Comparison of ENCODE assay signal across 12 cellular contexts in the genomic region with DNA sequence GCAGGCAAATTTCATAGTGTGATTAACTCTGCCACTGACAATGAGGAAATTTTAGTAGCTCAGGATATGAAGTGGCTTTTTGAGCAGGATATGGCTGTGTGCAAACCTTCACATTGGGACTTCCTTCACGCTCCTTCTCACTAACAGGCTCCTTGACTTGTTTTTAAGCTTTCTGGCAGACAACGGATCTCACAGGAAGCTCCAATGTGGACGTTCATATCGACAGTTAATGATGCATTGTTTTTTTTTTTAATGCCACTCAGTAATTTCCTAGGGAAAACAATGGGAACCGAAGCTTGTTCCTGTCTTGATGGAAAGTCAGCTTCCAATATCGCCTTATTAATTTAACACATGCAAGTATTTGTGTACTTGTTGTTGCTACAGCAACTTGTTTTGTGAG.
A peak's percentile ranks its signal among the peaks of the same experiment; 100 is the strongest.
DNase-seq lines count a peak whose midpoint lies in the region; TF ChIP-seq lines count a peak whose summit lies in the region.
"Had no signal": no experiment of that assay in that cellular context is flagged by ENCODE, and none has a peak within 500 bp of the region (broad histone marks: within the 10 kb centered on the region; RNA-seq: fewer than 3 reads in every experiment).

No MANE protein-coding gene starts in this region.

- H3K4me3 ChIP-seq in right atrium auricular region (no peak overlapping the region), spleen (no peak overlapping the region)
- H3K4me3 ChIP-seq: gastroesophageal sphincter, K562 had no signal

- no peak for TF ChIP-seq CTCF in right atrium auricular region (IDR thresholded peaks at IDR 0.05)
- no peak for TF ChIP-seq CTCF in spleen (IDR thresholded peaks at IDR 0.05 in 8 of 11, conservative IDR thresholded peaks at IDR 0.05 in 3 of 11)

- peak overlapping the region; percentile 65 for H3K4me3 Mint-ChIP-seq in T-helper 2 cell treated with Interferon-gamma antibody and Interleukin-4, amounts not matched to agents 5 μg/mL and 100 μg/mL, for 36 hours
- H3K4me3 Mint-ChIP-seq in activated T-helper 1 cell treated with anti-CD3 and anti-CD28 coated beads, Interleukin-12 subunit alpha, Interleukin-12 subunit beta, Interleukin-2, Interleukin-4 antibody, amounts not matched to agents 30 ng/mL and 10 ng/mL and 1 ng/mL, durations not matched to agents 14 hours and 24 hours and 36 hours, result peak overlapping the region; percentile 37

- 14 to 25% (median 17%) methylated on average over 6 of the region's 6 CpGs for WGBS in spleen, 5 donors

- H3K27me3 Mint-ChIP-seq in T-helper 2 cell treated with Interferon-gamma antibody and Interleukin-4, amounts not matched to agents 5 μg/mL and 100 μg/mL, for 36 hours (ENCODE audit: low read depth), result peaks cover 34% of the 10 kb centered on the region
- peaks cover 24% of the 10 kb centered on the region for H3K27me3 Mint-ChIP-seq in activated T-helper 1 cell treated with anti-CD3 and anti-CD28 coated beads, Interleukin-12 subunit alpha, Interleukin-12 subunit beta, Interleukin-2, Interleukin-4 antibody, amounts not matched to agents 30 ng/mL and 10 ng/mL and 1 ng/mL, durations not matched to agents 14 hours and 24 hours and 36 hours (ENCODE audit: insufficient read depth)

- peaks cover 10% of the 10 kb centered on the region for H3K36me3 Mint-ChIP-seq in T-helper 2 cell treated with Interferon-gamma antibody and Interleukin-4, amounts not matched to agents 5 μg/mL and 100 μg/mL, for 36 hours (ENCODE audit: low read depth)
- H3K36me3 Mint-ChIP-seq in activated T-helper 1 cell treated with anti-CD3 and anti-CD28 coated beads, Interleukin-12 subunit alpha, Interleukin-12 subunit beta, Interleukin-2, Interleukin-4 antibody, amounts not matched to agents 30 ng/mL and 10 ng/mL and 1 ng/mL, durations not matched to agents 14 hours and 24 hours and 36 hours (ENCODE audit: low read depth), result peaks cover 8% of the 10 kb centered on the region

- peak overlapping the region; percentile 0 for H3K27ac Mint-ChIP-seq in T-helper 2 cell treated with Interferon-gamma antibody and Interleukin-4, amounts not matched to agents 5 μg/mL and 100 μg/mL, for 36 hours
- peak overlapping the region; percentile 54 for H3K27ac Mint-ChIP-seq in activated T-helper 1 cell treated with anti-CD3 and anti-CD28 coated beads, Interleukin-12 subunit alpha, Interleukin-12 subunit beta, Interleukin-2, Interleukin-4 antibody, amounts not matched to agents 30 ng/mL and 10 ng/mL and 1 ng/mL, durations not matched to agents 14 hours and 24 hours and 36 hours

- H3K36me3 ChIP-seq in right atrium auricular region, result peaks cover 60% of the 10 kb centered on the region
- H3K36me3 ChIP-seq in spleen, result peaks cover 0 to 66% (median 8%) of the 10 kb centered on the region in 6 donors

- H3K9me3 ChIP-seq in right atrium auricular region (no peaks in the 10 kb centered on the region), spleen (peaks cover 0 to 7% (median 0%) of the 10 kb centered on the region in 8 donors)
- H3K9me3 ChIP-seq: gastroesophageal sphincter had no signal

- no peak for DNase-seq in T-helper 2 cell treated with Interferon-gamma antibody and Interleukin-4, amounts not matched to agents 5 μg/mL and 100 μg/mL, for 36 hours (ENCODE audit: low spot score)
- DNase-seq in T-helper 2 cell (no peak), right atrium auricular region (ENCODE audit: low spot score) (no peak), spleen (no peak), D341Med (ENCODE audit: low spot score) (no peak), globus pallidus (ENCODE audit: low spot score) (no peak), NCI-H1694 (lab: John Stamatoyannopoulos, UW) (no peak)
- DNase-seq in activated T-helper 1 cell treated with anti-CD3 and anti-CD28 coated beads, Interleukin-12 subunit alpha, Interleukin-12 subunit beta, Interleukin-2, Interleukin-4 antibody, amounts not matched to agents 30 ng/mL and 10 ng/mL and 1 ng/mL, durations not matched to agents 14 hours and 24 hours and 36 hours (ENCODE audit: low spot score), result no peak
- DNase-seq: NCI-H2029, SHP77 treated with DMSO at 0.1 percent for 48 hours had no signal

- H3K4me1 ChIP-seq in right atrium auricular region (peaks cover 0 to 33% of the 10 kb centered on the region in 2 donors), spleen (peaks cover 4 to 37% (median 24%) of the 10 kb centered on the region in 6 donors)
- H3K4me1 ChIP-seq: gastroesophageal sphincter had no signal

- TF ChIP-seq POLR2A in spleen (IDR thresholded peaks at IDR 0.05), result no peak

- H3K9me3 Mint-ChIP-seq in T-helper 2 cell treated with Interferon-gamma antibody and Interleukin-4, amounts not matched to agents 5 μg/mL and 100 μg/mL, for 36 hours, result peaks cover 9% of the 10 kb centered on the region
- peaks cover 10% of the 10 kb centered on the region for H3K9me3 Mint-ChIP-seq in activated T-helper 1 cell treated with anti-CD3 and anti-CD28 coated beads, Interleukin-12 subunit alpha, Interleukin-12 subunit beta, Interleukin-2, Interleukin-4 antibody, amounts not matched to agents 30 ng/mL and 10 ng/mL and 1 ng/mL, durations not matched to agents 14 hours and 24 hours and 36 hours

- peaks cover 46% of the 10 kb centered on the region for H3K4me1 Mint-ChIP-seq in T-helper 2 cell treated with Interferon-gamma antibody and Interleukin-4, amounts not matched to agents 5 μg/mL and 100 μg/mL, for 36 hours (ENCODE audit: low read depth)
- peaks cover 69% of the 10 kb centered on the region for H3K4me1 Mint-ChIP-seq in activated T-helper 1 cell treated with anti-CD3 and anti-CD28 coated beads, Interleukin-12 subunit alpha, Interleukin-12 subunit beta, Interleukin-2, Interleukin-4 antibody, amounts not matched to agents 30 ng/mL and 10 ng/mL and 1 ng/mL, durations not matched to agents 14 hours and 24 hours and 36 hours (ENCODE audit: low read depth)

- peak overlapping the region; percentile 48 to 70 for H3K27ac ChIP-seq in right atrium auricular region
- H3K27ac ChIP-seq in spleen, result peak overlapping the region in 7 of 8 donors; percentile 41 to 72 (median 59)

- H3K27me3 ChIP-seq in right atrium auricular region (no peaks in the 10 kb centered on the region), spleen (replicated peaks in 1 of 7) (no peaks in the 10 kb centered on the region)
- H3K27me3 ChIP-seq: gastroesophageal sphincter had no signal

- intact Hi-C loops in activated T-helper 1 cell treated with anti-CD3 and anti-CD28 coated beads, Interleukin-12 subunit alpha, Interleukin-12 subunit beta, Interleukin-2, Interleukin-4 antibody, amounts not matched to agents 30 ng/mL and 10 ng/mL and 1 ng/mL, durations not matched to agents 14 hours and 24 hours and 36 hours (cut with micrococcal nuclease), result loop anchor here (2.0 to 10.0 kb wide), 9 partner anchors 35 to 1033 kb away; a partner anchor contains a TSS
- intact Hi-C loops in spleen (cut with DNase I; ENCODE audit: low total_unique reads), result no loop called here
